In the genomic region with DNA sequence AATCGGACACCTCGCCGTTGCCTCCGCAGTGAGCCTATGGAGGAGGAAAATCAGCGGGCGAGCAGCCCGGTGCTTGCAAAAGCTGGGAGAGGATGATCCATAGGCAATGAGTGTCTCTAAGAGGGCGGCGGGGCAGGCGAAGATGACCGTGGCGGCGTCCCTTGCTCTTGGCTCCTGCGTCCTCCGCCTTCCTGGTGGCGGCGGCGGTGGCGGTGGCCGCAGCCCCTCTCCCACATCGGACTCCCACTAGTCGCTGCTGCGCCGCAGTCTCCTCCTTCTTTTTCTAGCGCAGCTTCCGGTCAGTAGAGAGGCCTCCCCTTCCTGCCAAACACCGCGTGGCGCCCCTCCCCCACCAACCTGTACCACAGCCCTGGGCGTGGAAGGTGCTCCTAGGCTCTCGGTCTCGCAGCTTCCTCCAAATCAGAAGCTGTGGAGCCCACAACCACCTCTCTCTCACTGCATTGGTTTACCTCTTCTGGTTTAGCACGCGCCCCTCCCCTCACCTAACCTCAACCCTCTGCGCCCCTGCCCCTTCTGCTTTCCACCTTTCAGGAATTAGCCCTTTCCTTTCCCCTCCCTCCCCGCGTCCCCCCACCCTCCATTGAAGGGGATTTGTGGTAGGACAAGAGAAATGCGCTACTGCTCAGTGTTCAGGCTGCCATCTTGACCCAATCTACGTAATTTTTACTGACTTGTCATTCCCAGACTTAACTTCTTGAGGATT, we compare ENCODE assay signal across 8 cellular contexts. TPM values are rescaled to one million over a fixed set of nuclear protein-coding genes. Genes with fewer than 3 reads are reported as not detected.
A peak's percentile ranks its signal among the peaks of the same experiment; 100 is the strongest.
DNase-seq lines count a peak whose midpoint lies in the region; ATAC-seq and TF ChIP-seq lines count a peak whose summit lies in the region.

A gene (minus strand): TSS at position 271 of the 724 bp plus-strand sequence. CDS start 594 bp downstream, outside the sequence.

- H3K9ac ChIP-seq in MM.1S (ENCODE audit: low read length) = peak within 1 kb of the TSS; percentile 34; the same call in 1 of the 2 replicates

- H3K27me3 ChIP-seq in GM23338 (ENCODE audit: insufficient read depth) (no peaks in the 10 kb centered on the region), MM.1S (replicated peaks; ENCODE audit: insufficient read depth, low read length) (no peaks in the 10 kb centered on the region), right atrium auricular region (no peaks in the 10 kb centered on the region)

- no peaks in the 10 kb centered on the region for H3K9me3 Mint-ChIP-seq in GM23338

- peak within 1 kb of the TSS; percentile 97 for H3K27ac ChIP-seq in GM23338 (ENCODE audit: low read depth)
- H3K27ac ChIP-seq in MM.1S (ENCODE audit: low read length) = peak within 1 kb of the TSS; percentile 13; the same call in 1 of the 2 replicates
- H3K27ac ChIP-seq in right atrium auricular region = peak within 1 kb of the TSS; percentile 62 to 70

- no peaks in the 10 kb centered on the region for H3F3A ChIP-seq in GM23338 (replicated peaks; ENCODE audit: low read depth)
- no peaks in the 10 kb centered on the region for H3F3A ChIP-seq in MM.1S (ENCODE audit: insufficient read depth, low read length)

- H3K36me3 Mint-ChIP-seq in GM23338 (ENCODE audit: low read depth) = peaks cover 43% of the 10 kb centered on the region

- peak within 1 kb of the TSS; percentile 98 for H3K27ac Mint-ChIP-seq in GM23338

- peaks cover 4% of the 10 kb centered on the region for H3K27me3 Mint-ChIP-seq in GM23338 (ENCODE audit: insufficient read depth, low read depth, poor library complexity)

- H3K4me3 ChIP-seq in GM23338 = peak within 1 kb of the TSS; percentile 72
- peak within 1 kb of the TSS; percentile 54 for H3K4me3 ChIP-seq in MM.1S (ENCODE audit: low read length)
- H3K4me3 ChIP-seq in right atrium auricular region = peak within 1 kb of the TSS; percentile 58 to 61

- H3K9me2 ChIP-seq in GM23338 (ENCODE audit: insufficient read depth) (no peaks in the 10 kb centered on the region), MM.1S (replicated peaks; ENCODE audit: insufficient read depth, low read length) (no peaks in the 10 kb centered on the region)

- H3K9me3 ChIP-seq in MM.1S (replicated peaks; ENCODE audit: insufficient read depth, low read length) (no peaks in the 10 kb centered on the region), right atrium auricular region (no peaks in the 10 kb centered on the region)

- peak within 1 kb of the TSS; percentile 84; the same call in 1 of the 2 replicates for H2AFZ ChIP-seq in GM23338
- peak within 1 kb of the TSS; percentile 69 for H2AFZ ChIP-seq in MM.1S (ENCODE audit: low read length)

- H3K4me1 Mint-ChIP-seq in GM23338 = peaks cover 21% of the 10 kb centered on the region; the same call in 2 of the 3 replicates

- H4K20me1 ChIP-seq in GM23338 (replicated peaks; ENCODE audit: insufficient read depth) (no peaks in the 10 kb centered on the region), MM.1S (ENCODE audit: insufficient read depth, low read length) (no peaks in the 10 kb centered on the region)

- H3K4me2 ChIP-seq in GM23338 (peak within 1 kb of the TSS; percentile 70), MM.1S (ENCODE audit: low read depth, low read length) (peak within 1 kb of the TSS; percentile 27; the same call in 1 of the 2 replicates)

- intact Hi-C loops in posterior cingulate gyrus (cut with DNase I) = no loop called here

- DNase-seq in ELR (ENCODE audit: low read depth) (peak; percentile 75), GM23338 (ENCODE audit: low spot score) (peak; percentile 86), MM.1S (peak; percentile 43), T-helper 1 cell (peak; percentile 17 to 68 (median 27)), amygdala (lab: John Stamatoyannopoulos, UW) (peak in 54 of 56 donors; percentile 2 to 71 (median 44)), right atrium auricular region (ENCODE audit: low spot score) (peak; percentile 69), posterior cingulate gyrus (peak; percentile 55 to 95 (median 70)), ureter (ENCODE audit: low spot score) (peak; percentile 90)

- ATAC-seq in GM23338 = peak; percentile 98

- TF ChIP-seq CTCF in GM23338 (conservative IDR thresholded peaks at IDR 0.05; ENCODE audit: low read depth in 2 of 2) (no peak), MM.1S (IDR thresholded peaks at IDR 0.05; ENCODE audit: low read length) (no peak), right atrium auricular region (IDR thresholded peaks at IDR 0.05) (no peak)

- H3K4me1 ChIP-seq in GM23338 (ENCODE audit: insufficient read depth) (peaks cover 12% of the 10 kb centered on the region), MM.1S (ENCODE audit: low read length) (no peaks in the 10 kb centered on the region), right atrium auricular region (no peaks in the 10 kb centered on the region)

- peak within 1 kb of the TSS; percentile 93 for H3K4me3 Mint-ChIP-seq in GM23338

- H3K36me3 ChIP-seq in GM23338 (ENCODE audit: insufficient read depth) (peaks cover 5% of the 10 kb centered on the region; the same call in 1 of the 2 replicates), MM.1S (replicated peaks; ENCODE audit: insufficient read depth, low read length) (no peaks in the 10 kb centered on the region), right atrium auricular region (no peaks in the 10 kb centered on the region)

- H3K79me2 ChIP-seq in GM23338 (replicated peaks; ENCODE audit: insufficient read depth) (peaks cover 17% of the 10 kb centered on the region), MM.1S (ENCODE audit: low read length) (no peaks in the 10 kb centered on the region)

TF ChIP-seq in GM23338, 12 proteins besides CTCF, POLR2A, EP300 and RAD21:
- TF ChIP-seq NANOG (IDR thresholded peaks at IDR 0.05; ENCODE audit: borderline replicate concordance) (no peak), EZH2phosphoT487 (IDR thresholded peaks at IDR 0.05; ENCODE audit: unreplicated experiment) (no peak), POLR2AphosphoS5 (IDR thresholded peaks at IDR 0.05; ENCODE audit: low read depth) (peak; percentile 67), CREB1 (CRISPR knock-in tag; IDR thresholded peaks at IDR 0.05; ENCODE audit: low read depth) (no peak)

RNA-seq across cellular contexts. Expression of the gene that starts here (rescaled TPM):
- total RNA-seq in GM23338 (2014; rRNA removed; shearing (Covaris generic)) = 13.0 and 18.2 TPM in 2 replicates
- polyA plus RNA-seq in GM23338 (2016; fragmentation: Nextera tagmentation; extraction: Ambion mirVana) = 14.8 and 14.9 TPM in 2 replicates
- 1 to 10 TPM; 3.5 to 4.2 TPM for total RNA-seq in right atrium auricular region
- 23.8 TPM for total RNA-seq in ureter

Comparison
In these comparisons a context has a peak if more than half of its experiments do, and no peak if none do; other contexts are left out.
1. Peak in every context shown above with its lines: DNase-seq, ATAC-seq, H3K4me3 ChIP-seq and H3K27ac ChIP-seq.
2. DNase-seq: peak in every context shown above with its lines; median percentile 90 in ureter; 86 in GM23338; 75 in ELR; 70 in posterior cingulate gyrus; 69 in right atrium auricular region; 44 in amygdala; 43 in MM.1S; 27 in T-helper 1 cell.
3. H3K27ac ChIP-seq: peak in every context shown above with its lines; median percentile 97 in GM23338; 66 in right atrium auricular region; 13 in MM.1S.